In genomic region chr5:38673671-38674071, GRCh38 we compare ENCODE assay signal across 17 cellular contexts.
A peak's percentile ranks its signal among the peaks of the same experiment; 100 is the strongest.
DNase-seq lines count a peak whose midpoint lies in the region; ATAC-seq and TF ChIP-seq lines count a peak whose summit lies in the region.
"Had no signal": no experiment of that assay in that cellular context is flagged by ENCODE, and none has a peak within 500 bp of the region (broad histone marks: within the 10 kb centered on the region; RNA-seq: fewer than 3 reads in every experiment).

No MANE protein-coding gene starts in this region.

- H3K36me3 ChIP-seq in brain microvascular endothelial cell (replicated peaks) = no peaks in the 10 kb centered on the region
- H3K36me3 ChIP-seq in tibial nerve = no peaks in the 10 kb centered on the region

- H3K27ac ChIP-seq in brain microvascular endothelial cell (no peak overlapping the region), tibial nerve (no peak overlapping the region)

- 97 to 98% methylated on average over 6 of the region's 6 CpGs for WGBS in tibial nerve, 2 donors

- TF ChIP-seq CTCF in HFFc6 (IDR thresholded peaks at IDR 0.05) (peak; percentile 25; the same call in 1 of the 2 replicates), brain microvascular endothelial cell (IDR thresholded peaks at IDR 0.05; ENCODE audit: low read depth, low read length, missing control alignments) (peak; percentile 39), neural crest cell (conservative IDR thresholded peaks at IDR 0.05) (peak; percentile 11), tibial nerve (IDR thresholded peaks at IDR 0.05) (no peak)

- H3K9me3 Mint-ChIP-seq in HFFc6 (no peaks in the 10 kb centered on the region), neural crest cell (peaks cover 3% of the 10 kb centered on the region)
- H3K9me3 Mint-ChIP-seq in activated CD8-positive, alpha-beta T cell treated with anti-CD3 and anti-CD28 coated beads, Interleukin-2, amount 10 ng/mL, durations not matched to agents 7 days and 5 days (ENCODE audit: insufficient read depth) = no peaks in the 10 kb centered on the region
- H3K9me3 Mint-ChIP-seq: T-helper 2 cell treated with Interferon-gamma antibody and Interleukin-4, amounts not matched to agents 5 μg/mL and 100 μg/mL, for 36 hours had no signal

- H3K27me3 ChIP-seq in brain microvascular endothelial cell (replicated peaks) (no peaks in the 10 kb centered on the region), tibial nerve (no peaks in the 10 kb centered on the region)

- H3K9me3 ChIP-seq in tibial nerve = no peaks in the 10 kb centered on the region

- H3K4me3 Mint-ChIP-seq in HFFc6 (no peak overlapping the region), neural crest cell (no peak overlapping the region)
- no peak overlapping the region for H3K4me3 Mint-ChIP-seq in activated CD8-positive, alpha-beta T cell treated with anti-CD3 and anti-CD28 coated beads, Interleukin-2, amount 10 ng/mL, durations not matched to agents 7 days and 5 days
- H3K4me3 Mint-ChIP-seq: T-helper 2 cell treated with Interferon-gamma antibody and Interleukin-4, amounts not matched to agents 5 μg/mL and 100 μg/mL, for 36 hours had no signal

- H3K27me3 Mint-ChIP-seq in HFFc6 (ENCODE audit: insufficient read depth) (peaks cover 15% of the 10 kb centered on the region), neural crest cell (ENCODE audit: low read depth) (no peaks in the 10 kb centered on the region)
- peaks cover 3% of the 10 kb centered on the region for H3K27me3 Mint-ChIP-seq in activated CD8-positive, alpha-beta T cell treated with anti-CD3 and anti-CD28 coated beads, Interleukin-2, amount 10 ng/mL, durations not matched to agents 7 days and 5 days (ENCODE audit: low read depth)
- H3K27me3 Mint-ChIP-seq: progenitor cell of endocrine pancreas had no signal

- TF ChIP-seq POLR2A in tibial nerve (IDR thresholded peaks at IDR 0.05) = no peak

- peak; percentile 15 for DNase-seq in NCI-H82 (lab: John Stamatoyannopoulos, UW)
- no peak for DNase-seq in NCI-H82 treated with DMSO at 0.1 percent for 48 hours (lab: John Stamatoyannopoulos, UW; ENCODE audit: unreplicated experiment)
- no peak for DNase-seq in HFFc6
- no peak for DNase-seq in brain microvascular endothelial cell
- DNase-seq in neural crest cell (ENCODE audit: low read depth, low spot score) = no peak
- no peak for DNase-seq in central memory CD4-positive, alpha-beta T cell
- DNase-seq in activated CD8-positive, alpha-beta T cell treated with anti-CD3 and anti-CD28 coated beads, Interleukin-2, amount 10 ng/mL, durations not matched to agents 7 days and 5 days = no peak
- no peak for DNase-seq in tibial nerve (ENCODE audit: low spot score in 2 of 2)
- DNase-seq: activated CD8-positive, alpha-beta memory T cell treated with anti-CD3 and anti-CD28 coated beads for 24 hours; activated naive CD4-positive, alpha-beta T cell; cerebellar nuclear complex; DMS79 treated with DMSO at 0.1 percent for 48 hours; NCI-H2171; OCI-M1; stimulated activated CD4-positive, alpha-beta T cell treated with anti-CD3 and anti-CD28 coated beads, Interleukin-1b, Interleukin-23, amount 100 ng/mL, for 48 hours had no signal

- ATAC-seq in activated CD8-positive, alpha-beta T cell treated with anti-CD3 and anti-CD28 coated beads, Interleukin-2, amount 10 ng/mL, durations not matched to agents 7 days and 5 days = no peak

- H3K4me1 Mint-ChIP-seq in HFFc6 (ENCODE audit: low read depth) (no peaks in the 10 kb centered on the region), neural crest cell (peaks cover 3% of the 10 kb centered on the region)
- H3K4me1 Mint-ChIP-seq in activated CD8-positive, alpha-beta T cell treated with anti-CD3 and anti-CD28 coated beads, Interleukin-2, amount 10 ng/mL, durations not matched to agents 7 days and 5 days (ENCODE audit: low read depth) = no peaks in the 10 kb centered on the region

- H3K36me3 Mint-ChIP-seq in HFFc6 (ENCODE audit: low read depth) (no peaks in the 10 kb centered on the region), neural crest cell (ENCODE audit: low read depth) (peaks cover 2% of the 10 kb centered on the region)
- H3K36me3 Mint-ChIP-seq in activated CD8-positive, alpha-beta T cell treated with anti-CD3 and anti-CD28 coated beads, Interleukin-2, amount 10 ng/mL, durations not matched to agents 7 days and 5 days (ENCODE audit: low read depth) = no peaks in the 10 kb centered on the region

- H3K4me3 ChIP-seq in brain microvascular endothelial cell (ENCODE audit: low read depth, low read length) (no peak overlapping the region), tibial nerve (no peak overlapping the region)

- CTCF ChIA-PET in activated CD8-positive, alpha-beta T cell treated with anti-CD3 and anti-CD28 coated beads, Interleukin-2, amount 10 ng/mL, durations not matched to agents 7 days and 5 days (lab: Charles Lee) = interaction anchor here (1.2 kb wide), 1 partner anchor 232 kb away, joined by 4 read pairs; no protein-coding TSS in a partner anchor

- TF ChIP-seq EP300 in tibial nerve (IDR thresholded peaks at IDR 0.05) = no peak

- peaks cover 0 to 7% (median 0%) of the 10 kb centered on the region in 4 donors for H3K4me1 ChIP-seq in tibial nerve

- POLR2A ChIA-PET in activated CD8-positive, alpha-beta T cell treated with anti-CD3 and anti-CD28 coated beads, Interleukin-2, amount 10 ng/mL, durations not matched to agents 7 days and 5 days (lab: Charles Lee) = no interaction called here

- in situ Hi-C loops in brain microvascular endothelial cell (cut with HindIII; ENCODE audit: low pct_ligation_motif_present, low sequenced_read_pairs) = no loop called here

- H3K27ac Mint-ChIP-seq in HFFc6 (no peak overlapping the region), neural crest cell (ENCODE audit: unreplicated experiment) (no peak overlapping the region)
- H3K27ac Mint-ChIP-seq in activated CD8-positive, alpha-beta T cell treated with anti-CD3 and anti-CD28 coated beads, Interleukin-2, amount 10 ng/mL, durations not matched to agents 7 days and 5 days = no peak overlapping the region
- H3K27ac Mint-ChIP-seq: T-helper 2 cell treated with Interferon-gamma antibody and Interleukin-4, amounts not matched to agents 5 μg/mL and 100 μg/mL, for 36 hours had no signal

Comparison
In these comparisons a context has a peak if more than half of its experiments do, and no peak if none do; other contexts are left out.
1. CTCF ChIP-seq: peak in HFFc6 (single experiment), brain microvascular endothelial cell (single experiment) and neural crest cell (single experiment); none in tibial nerve (0 of 5).